Comparison of ENCODE assay signal across 1 cellular context in the genomic region with DNA sequence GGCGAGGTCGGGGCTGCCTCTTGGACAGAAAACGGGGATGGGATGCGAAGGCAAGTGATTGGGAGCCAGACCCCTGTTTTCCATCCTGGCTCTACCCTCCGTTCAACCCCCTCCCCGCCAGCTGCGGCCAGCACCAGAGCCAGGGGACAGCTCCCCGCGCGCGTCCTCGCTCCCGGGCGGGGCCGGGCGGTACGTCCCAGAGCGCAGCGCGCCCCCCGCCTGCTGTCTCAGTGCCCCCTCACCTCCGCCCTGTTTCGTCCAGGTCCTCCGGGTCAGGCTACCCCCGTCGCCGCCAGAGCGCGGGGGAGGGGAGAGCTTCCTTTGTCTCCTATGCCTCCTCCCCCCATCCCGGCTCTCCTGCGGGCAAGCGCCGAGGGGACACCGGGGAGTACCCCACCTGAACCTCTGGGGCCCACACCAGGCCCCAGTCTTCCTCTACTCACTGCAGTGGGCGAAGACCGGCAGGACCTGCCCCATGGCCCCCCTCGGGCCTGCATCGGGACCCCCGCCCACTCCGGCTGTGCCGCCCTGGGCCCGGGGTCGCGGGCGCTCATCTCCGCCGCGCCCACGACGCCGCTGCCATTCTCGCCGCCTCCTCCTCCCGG.
A peak's percentile ranks its signal among the peaks of the same experiment; 100 is the strongest.
TF ChIP-seq lines count a peak whose summit lies in the region.

No MANE protein-coding gene starts in this region.

TF ChIP-seq in A549, 52 proteins besides CTCF, POLR2A, EP300 and RAD21 (continued from another document):
- TF ChIP-seq, protein P1, sequence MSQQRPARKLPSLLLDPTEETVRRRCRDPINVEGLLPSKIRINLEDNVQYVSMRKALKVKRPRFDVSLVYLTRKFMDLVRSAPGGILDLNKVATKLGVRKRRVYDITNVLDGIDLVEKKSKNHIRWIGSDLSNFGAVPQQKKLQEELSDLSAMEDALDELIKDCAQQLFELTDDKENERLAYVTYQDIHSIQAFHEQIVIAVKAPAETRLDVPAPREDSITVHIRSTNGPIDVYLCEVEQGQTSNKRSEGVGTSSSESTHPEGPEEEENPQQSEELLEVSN (IDR thresholded peaks at IDR 0.05; ENCODE audit: borderline replicate concordance, low read depth): no peak
- no peak for TF ChIP-seq HOXB13 (CRISPR knock-in tag; IDR thresholded peaks at IDR 0.05; ENCODE audit: low read depth)
- TF ChIP-seq, protein P2, sequence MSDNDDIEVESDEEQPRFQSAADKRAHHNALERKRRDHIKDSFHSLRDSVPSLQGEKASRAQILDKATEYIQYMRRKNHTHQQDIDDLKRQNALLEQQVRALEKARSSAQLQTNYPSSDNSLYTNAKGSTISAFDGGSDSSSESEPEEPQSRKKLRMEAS (IDR thresholded peaks at IDR 0.05): peak; percentile 44; the same call in 1 of the 2 replicates
- no peak for TF ChIP-seq RCOR1 (IDR thresholded peaks at IDR 0.05; ENCODE audit: low read depth, low read length)
- TF ChIP-seq NFE2L2 (conservative IDR thresholded peaks at IDR 0.05; ENCODE audit: low read length): no peak
- TF ChIP-seq CBX8 (IDR thresholded peaks at IDR 0.05): no peak
- TF ChIP-seq, protein P3, sequence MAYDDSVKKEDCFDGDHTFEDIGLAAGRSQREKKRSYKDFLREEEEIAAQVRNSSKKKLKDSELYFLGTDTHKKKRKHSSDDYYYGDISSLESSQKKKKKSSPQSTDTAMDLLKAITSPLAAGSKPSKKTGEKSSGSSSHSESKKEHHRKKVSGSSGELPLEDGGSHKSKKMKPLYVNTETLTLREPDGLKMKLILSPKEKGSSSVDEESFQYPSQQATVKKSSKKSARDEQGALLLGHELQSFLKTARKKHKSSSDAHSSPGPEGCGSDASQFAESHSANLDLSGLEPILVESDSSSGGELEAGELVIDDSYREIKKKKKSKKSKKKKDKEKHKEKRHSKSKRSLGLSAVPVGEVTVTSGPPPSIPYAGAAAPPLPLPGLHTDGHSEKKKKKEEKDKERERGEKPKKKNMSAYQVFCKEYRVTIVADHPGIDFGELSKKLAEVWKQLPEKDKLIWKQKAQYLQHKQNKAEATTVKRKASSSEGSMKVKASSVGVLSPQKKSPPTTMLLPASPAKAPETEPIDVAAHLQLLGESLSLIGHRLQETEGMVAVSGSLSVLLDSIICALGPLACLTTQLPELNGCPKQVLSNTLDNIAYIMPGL (CRISPR knock-in tag; IDR thresholded peaks at IDR 0.05; ENCODE audit: borderline replicate concordance): no peak
- TF ChIP-seq HOXB5 (CRISPR knock-in tag; IDR thresholded peaks at IDR 0.05): 0 out of 2 replicates have a peak, but pooled peaks have one; percentile 28
- no peak for TF ChIP-seq CEBPB (IDR thresholded peaks at IDR 0.05)
- TF ChIP-seq, protein P4, sequence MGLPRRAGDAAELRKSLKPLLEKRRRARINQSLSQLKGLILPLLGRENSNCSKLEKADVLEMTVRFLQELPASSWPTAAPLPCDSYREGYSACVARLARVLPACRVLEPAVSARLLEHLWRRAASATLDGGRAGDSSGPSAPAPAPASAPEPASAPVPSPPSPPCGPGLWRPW (IDR thresholded peaks at IDR 0.05): no peak
- TF ChIP-seq, protein P5, sequence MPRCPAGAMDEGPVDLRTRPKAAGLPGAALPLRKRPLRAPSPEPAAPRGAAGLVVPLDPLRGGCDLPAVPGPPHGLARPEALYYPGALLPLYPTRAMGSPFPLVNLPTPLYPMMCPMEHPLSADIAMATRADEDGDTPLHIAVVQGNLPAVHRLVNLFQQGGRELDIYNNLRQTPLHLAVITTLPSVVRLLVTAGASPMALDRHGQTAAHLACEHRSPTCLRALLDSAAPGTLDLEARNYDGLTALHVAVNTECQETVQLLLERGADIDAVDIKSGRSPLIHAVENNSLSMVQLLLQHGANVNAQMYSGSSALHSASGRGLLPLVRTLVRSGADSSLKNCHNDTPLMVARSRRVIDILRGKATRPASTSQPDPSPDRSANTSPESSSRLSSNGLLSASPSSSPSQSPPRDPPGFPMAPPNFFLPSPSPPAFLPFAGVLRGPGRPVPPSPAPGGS (IDR thresholded peaks at IDR 0.05): no peak
TF ChIP-seq in A549: peak in this region for 4.
